9 cellular contexts compared by ENCODE assay signal in genomic region chr11:72683782-72684200, GRCh38. TPM values are rescaled to one million over a fixed set of nuclear protein-coding genes. Genes with fewer than 3 reads are reported as not detected.
DNase-seq lines count a peak whose midpoint lies in the region; ATAC-seq, FAIRE-seq and TF ChIP-seq lines count a peak whose summit lies in the region.
"Had no signal": no experiment of that assay in that cellular context is flagged by ENCODE, and none has a peak within 500 bp of the region (broad histone marks: within the 10 kb centered on the region; RNA-seq: fewer than 3 reads in every experiment).

No MANE protein-coding gene starts in this region.

- peaks cover 5% of the 10 kb centered on the region for H3K27me3 ChIP-seq in adipocyte (replicated peaks; ENCODE audit: control insufficient read depth, insufficient read depth, low read length)
- peaks cover 0 to 14% (median 0%) of the 10 kb centered on the region in 7 donors for H3K27me3 ChIP-seq in spleen (replicated peaks in 1 of 7)

- peak overlapping the region in 4 of 8 donors; percentile 11 to 63 (median 50) for H3K27ac ChIP-seq in spleen

- 46 to 60% (median 53%) methylated on average over 5 to 7 of the region's 7 CpGs for WGBS in spleen, 5 donors

- H3K4me1 Mint-ChIP-seq in T-helper 17 cell: peaks cover 18% of the 10 kb centered on the region

- no peak overlapping the region for H3K9ac ChIP-seq in adipocyte (ENCODE audit: low read length)

- H3K27me3 Mint-ChIP-seq in T-helper 17 cell: no peaks in the 10 kb centered on the region
- H3K27me3 Mint-ChIP-seq: activated naive CD8-positive, alpha-beta T cell had no signal

- TF ChIP-seq POLR2A in spleen (IDR thresholded peaks at IDR 0.05): no peak

- FAIRE-seq in HTR-8/SVneo (lab: Jason Lieb, UNC): peak; percentile 93

- H3K4me3 ChIP-seq in adipocyte (ENCODE audit: low read length) (no peak overlapping the region), spleen (no peak overlapping the region)

- H3K4me1 ChIP-seq in adipocyte (ENCODE audit: control insufficient read depth, insufficient read depth, low read length) (peaks cover 47% of the 10 kb centered on the region), spleen (peaks cover 0 to 81% (median 33%) of the 10 kb centered on the region in 6 donors)

- ATAC-seq in T-helper 17 cell: peak; percentile 80
- no peak for ATAC-seq in HG03565 (IDR thresholded peaks at IDR 0.05; ENCODE audit: unreplicated experiment)

- peak; percentile 88 to 96 (median 93) for TF ChIP-seq CTCF in spleen (IDR thresholded peaks at IDR 0.05 in 8 of 11, conservative IDR thresholded peaks at IDR 0.05 in 3 of 11)

- H3K4me3 Mint-ChIP-seq in T-helper 17 cell: no peak overlapping the region
- H3K4me3 Mint-ChIP-seq: activated naive CD8-positive, alpha-beta T cell had no signal

- no peaks in the 10 kb centered on the region for H3K36me3 Mint-ChIP-seq in T-helper 17 cell (ENCODE audit: low read depth)
- H3K36me3 Mint-ChIP-seq: activated naive CD8-positive, alpha-beta T cell had no signal

- H3K9me3 ChIP-seq in T-helper 17 cell (ENCODE audit: control insufficient read depth, low read length, poor library complexity, severe bottlenecking) (no peaks in the 10 kb centered on the region), adipocyte (ENCODE audit: control insufficient read depth, low read length) (no peaks in the 10 kb centered on the region), spleen (no peaks in the 10 kb centered on the region)

- H3K27ac Mint-ChIP-seq in T-helper 17 cell: no peak overlapping the region
- H3K27ac Mint-ChIP-seq: activated naive CD8-positive, alpha-beta T cell had no signal

- peak; percentile 37 for DNase-seq in EL
- peak; percentile 86 for DNase-seq in HTR-8/SVneo (ENCODE audit: insufficient read length, low spot score)
- DNase-seq in T-helper 17 cell: peak; percentile 40 to 68 (median 42)
- peak; percentile 70 for DNase-seq in adipocyte (ENCODE audit: low read depth)
- DNase-seq in hepatic stellate cell (ENCODE audit: low spot score): peak; percentile 84
- DNase-seq in spleen: peak; percentile 91
- no peak for DNase-seq in NCI-H526 treated with DMSO at 0.1 percent for 48 hours (lab: John Stamatoyannopoulos, UW)

- intact Hi-C loops in spleen (cut with DNase I; ENCODE audit: low total_unique reads): loop anchor here (5.0 kb wide), 1 partner anchor 211 kb away; no protein-coding TSS in a partner anchor

- H3K36me3 ChIP-seq in adipocyte (ENCODE audit: control insufficient read depth, insufficient read depth, low read length, severe bottlenecking) (peaks cover 25% of the 10 kb centered on the region), spleen (peaks cover 0 to 65% (median 53%) of the 10 kb centered on the region in 6 donors)

RNA-seq across cellular contexts. Expression of gene PDE2A, which starts 9.6 kb away (rescaled TPM):
- total RNA-seq in T-helper 17 cell (1 to 10 TPM; 2.7 to 4.9 TPM), spleen (100 to 1,000 TPM; 244 to 584 (median 346) TPM)
- 100 to 1,000 TPM in 1 of 3 donors, 10 to 100 TPM in 2; 58.2 to 158 (median 72.8) TPM for polyA plus RNA-seq in spleen

Comparison
In these comparisons a context has a peak if more than half of its experiments do, and no peak if none do; other contexts are left out.
1. RNA of gene PDE2A, which starts 9.6 kb away (total RNA-seq): 244 to 584 TPM in spleen; 2.7 to 4.9 TPM in T-helper 17 cell; every median in the first group is over 10 times any median in the second.